ENCODE assay signal across 14 cellular contexts in genomic region chr14:54502602-54503001, GRCh38. TPM values are rescaled to one million over a fixed set of nuclear protein-coding genes. Genes with fewer than 3 reads are reported as not detected.
DNase-seq lines count a peak whose midpoint lies in the region; ATAC-seq and TF ChIP-seq lines count a peak whose summit lies in the region.
"Had no signal": no experiment of that assay in that cellular context is flagged by ENCODE, and none has a peak within 500 bp of the region (broad histone marks: within the 10 kb centered on the region; RNA-seq: fewer than 3 reads in every experiment).

No MANE protein-coding gene starts in this region.

- H3K9me3 ChIP-seq in BLaER1 treated with 17β-estradiol and CSF1 and Interleukin-3, amounts not matched to agents 10 nM and 100 nM (replicated peaks in 1 of 11), result no peaks in the 10 kb centered on the region
- no peaks in the 10 kb centered on the region for H3K9me3 ChIP-seq in lower lobe of right lung
- no peaks in the 10 kb centered on the region for H3K9me3 ChIP-seq in MG63

- H4K20me1 ChIP-seq in BLaER1 treated with 17β-estradiol and CSF1 and Interleukin-3, amounts not matched to agents 10 nM and 100 nM, result no peaks in the 10 kb centered on the region

- peak overlapping the region in 3 of 11 experiments; percentile 49 to 75 (median 74); a peak in 6 of 22 replicates for H3K9ac ChIP-seq in BLaER1 treated with 17β-estradiol and CSF1 and Interleukin-3, amounts not matched to agents 10 nM and 100 nM
- H3K9ac ChIP-seq: parathyroid adenoma had no signal

- no peaks in the 10 kb centered on the region for H3K27me3 ChIP-seq in BLaER1 treated with 17β-estradiol and CSF1 and Interleukin-3, amounts not matched to agents 10 nM and 100 nM
- H3K27me3 ChIP-seq in lower lobe of right lung (ENCODE audit: low read depth) (no peaks in the 10 kb centered on the region), MG63 (no peaks in the 10 kb centered on the region)

- H3K4me2 ChIP-seq in BLaER1 treated with 17β-estradiol and CSF1 and Interleukin-3, amounts not matched to agents 10 nM and 100 nM, result peak overlapping the region in 7 of 11 experiments; percentile 5 to 93 (median 70); a peak in 11 of 22 replicates

- peak overlapping the region in 5 of 11 experiments; percentile 17 to 88 (median 68); a peak in 9 of 22 replicates for H3K27ac ChIP-seq in BLaER1 treated with 17β-estradiol and CSF1 and Interleukin-3, amounts not matched to agents 10 nM and 100 nM
- H3K27ac ChIP-seq in lower lobe of right lung, result no peak overlapping the region
- H3K27ac ChIP-seq: parathyroid adenoma had no signal

- ATAC-seq in lower lobe of right lung, result peak; percentile 42 to 56
- ATAC-seq: T-helper 17 cell had no signal

- no peak for TF ChIP-seq CTCF in lower lobe of right lung (IDR thresholded peaks at IDR 0.05)

- peaks cover 0 to 50% (median 12%) of the 10 kb centered on the region in 10 experiments; a peak in 11 of 20 replicates for H3K4me1 ChIP-seq in BLaER1 treated with 17β-estradiol and CSF1 and Interleukin-3, amounts not matched to agents 10 nM and 100 nM
- H3K4me1 ChIP-seq in lower lobe of right lung, result peaks cover 4% of the 10 kb centered on the region
- H3K4me1 ChIP-seq: parathyroid adenoma had no signal

- intact Hi-C loops in lower lobe of right lung (cut with DNase I), result no loop called here

- peak; percentile 27 for DNase-seq in GM03348 (ENCODE audit: low spot score)
- DNase-seq in OCI-M2 (lab: John Stamatoyannopoulos, UW; ENCODE audit: unreplicated experiment), result peak; percentile 70
- DNase-seq in lower lobe of right lung, result no peak
- no peak for DNase-seq in RKO (ENCODE audit: low spot score)
- no peak for DNase-seq in MG63
- no peak for DNase-seq in NCI-H510A (lab: John Stamatoyannopoulos, UW)
- DNase-seq: activated CD4-positive, alpha-beta T cell treated with anti-CD3 and anti-CD28 coated beads, Interleukin-2, amount 10 ng/mL, durations not matched to agents 7 days and 5 days; activated T-cell treated with anti-CD3 and anti-CD28 coated beads, Interleukin-2, amount 50 U/mL, for 48 hours; left cardiac atrium; NCI-H2081 treated with DMSO at 0.1 percent for 48 hours; NCI-H526; T-helper 17 cell had no signal

- H3K36me3 ChIP-seq in BLaER1 treated with 17β-estradiol and CSF1 and Interleukin-3, amounts not matched to agents 10 nM and 100 nM, result no peaks in the 10 kb centered on the region
- no peaks in the 10 kb centered on the region for H3K36me3 ChIP-seq in lower lobe of right lung
- no peaks in the 10 kb centered on the region for H3K36me3 ChIP-seq in MG63

- H3K4me3 ChIP-seq in BLaER1 treated with 17β-estradiol and CSF1 and Interleukin-3, amounts not matched to agents 10 nM and 100 nM, result no peak overlapping the region
- H3K4me3 ChIP-seq in lower lobe of right lung, result no peak overlapping the region
- H3K4me3 ChIP-seq in MG63, result no peak overlapping the region

RNA-seq across cellular contexts. Expression of gene CGRRF1, which starts 7.1 kb away (rescaled TPM):
- 19.1 TPM for total RNA-seq in lower lobe of right lung
- total RNA-seq in MG63 (2014; rRNA removed; shearing (Covaris generic); ENCODE audit: low replicate concordance), result 5.9 and 6.0 TPM in 2 replicates

RNA-seq across cellular contexts. Expression of gene GMFB, which starts 13.8 kb away (rescaled TPM):
- total RNA-seq in lower lobe of right lung, result 41.4 TPM
- total RNA-seq in MG63 (2014; rRNA removed; shearing (Covaris generic); ENCODE audit: low replicate concordance), result 34.8 and 52.8 TPM in 2 replicates

Comparison
In these comparisons a context has a peak if more than half of its experiments do, and no peak if none do; other contexts are left out.
1. DNase-seq: peak in GM03348 (single experiment) and OCI-M2 (single experiment); none in lower lobe of right lung (single experiment), RKO (single experiment), MG63 (single experiment) and NCI-H510A (single experiment).